ENCODE assay signal across 10 cellular contexts in the genomic region with DNA sequence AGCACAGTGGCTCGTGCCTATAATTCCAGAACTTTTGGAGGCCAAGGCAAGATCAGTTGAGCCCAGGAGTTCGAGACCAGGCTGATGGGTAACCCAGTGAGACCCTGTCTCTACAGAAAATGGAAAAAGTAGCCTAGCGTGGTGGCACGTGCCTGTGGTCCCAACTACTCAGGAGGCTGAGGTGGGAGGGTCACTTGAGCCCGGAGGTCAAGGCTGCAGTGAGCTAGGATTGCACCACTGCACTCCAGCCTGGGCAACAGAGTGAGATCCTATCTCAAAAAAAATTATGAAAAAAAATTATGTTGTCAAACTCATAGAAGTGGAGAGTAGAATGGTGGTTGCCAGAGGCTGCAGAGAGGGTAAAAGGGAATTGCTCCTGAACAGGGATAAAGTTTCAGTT. TPM values are rescaled to one million over a fixed set of nuclear protein-coding genes. Genes with fewer than 3 reads are reported as not detected.
"Had no signal": no experiment of that assay in that cellular context is flagged by ENCODE, and none has a peak within 500 bp of the region (broad histone marks: within the 10 kb centered on the region; RNA-seq: fewer than 3 reads in every experiment).

No MANE protein-coding gene starts in this region.

- H3K4me3 ChIP-seq: GM23338, K562 had no signal

- H3K27ac ChIP-seq: HL-60 had no signal

- DNase-seq: H9, HCEC 1CT, HFFc6, IMR-90, KG1 had no signal

RNA-seq across cellular contexts. Expression of a gene that starts 3.6 kb away (rescaled TPM):
- total RNA-seq: H1, H9, HT1080, IMR-90, K562 had no signal

RNA-seq across cellular contexts. Expression of a gene that starts 4.5 kb away (rescaled TPM):
- total RNA-seq: HFFc6, HT1080, IMR-90, K562 had no signal
